In the genomic region with DNA sequence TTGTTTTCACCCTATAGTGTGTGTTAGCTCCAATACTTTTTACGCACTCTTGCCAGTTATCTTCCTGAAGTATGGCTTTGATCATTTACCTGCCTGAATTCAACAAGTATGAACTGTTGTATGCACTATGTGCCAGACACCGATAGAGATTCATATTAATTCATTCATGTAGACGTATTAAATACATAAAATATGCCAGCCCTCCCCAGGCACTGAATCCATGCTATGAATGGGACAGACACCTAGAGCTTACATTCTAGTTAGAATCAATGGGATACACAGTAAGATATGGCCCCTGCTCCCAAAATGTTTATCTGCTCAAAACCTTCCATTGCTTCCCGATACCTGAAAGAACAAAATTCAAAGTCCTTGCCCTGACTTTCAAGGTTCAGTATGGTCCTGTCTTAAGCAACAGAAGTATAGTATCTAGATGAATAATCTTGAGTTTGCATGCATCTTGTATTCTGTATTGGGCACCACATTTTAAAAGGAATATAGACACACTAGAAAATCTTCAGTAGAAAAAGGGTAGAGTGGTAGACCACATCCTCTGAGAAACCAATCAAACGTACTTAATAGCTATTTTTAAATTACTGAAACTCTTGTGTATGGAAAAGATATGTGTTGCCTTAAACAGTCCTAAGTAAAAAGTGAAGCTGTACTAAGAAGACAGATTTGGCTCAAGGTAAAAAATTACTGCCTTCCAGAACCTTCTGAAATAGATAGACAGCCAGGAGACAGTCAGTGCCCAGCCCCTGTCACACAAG, we compare ENCODE assay signal across 14 cellular contexts. TPM values are rescaled to one million over a fixed set of nuclear protein-coding genes. Genes with fewer than 3 reads are reported as not detected.
DNase-seq lines count a peak whose midpoint lies in the region; ATAC-seq and TF ChIP-seq lines count a peak whose summit lies in the region.
"Had no signal": no experiment of that assay in that cellular context is flagged by ENCODE, and none has a peak within 500 bp of the region (broad histone marks: within the 10 kb centered on the region; RNA-seq: fewer than 3 reads in every experiment).

No MANE protein-coding gene starts in this region.

- H3K36me3 ChIP-seq in OCI-LY3 (replicated peaks; ENCODE audit: low read depth, low read length) (no peaks in the 10 kb centered on the region), gastrocnemius medialis (no peaks in the 10 kb centered on the region)
- H3K36me3 ChIP-seq: left lung had no signal

- no peaks in the 10 kb centered on the region for H3K9me3 ChIP-seq in OCI-LY3 (ENCODE audit: insufficient read depth, low read length)
- H3K9me3 ChIP-seq in gastrocnemius medialis = no peaks in the 10 kb centered on the region
- H3K9me3 ChIP-seq: left lung had no signal

- intact Hi-C loops in gastrocnemius medialis (cut with DNase I; ENCODE audit: low total_unique reads) = no loop called here

- TF ChIP-seq POLR2A in gastrocnemius medialis (IDR thresholded peaks at IDR 0.05) = no peak

- H3K4me2 ChIP-seq in OCI-LY3 (ENCODE audit: low read length) = peak overlapping the region; percentile 12; the same call in 1 of the 2 replicates

- H3K27ac ChIP-seq in OCI-LY3 (ENCODE audit: low read length) = no peak overlapping the region
- H3K27ac ChIP-seq in gastrocnemius medialis = no peak overlapping the region
- H3K27ac ChIP-seq: left lung had no signal

- H3K4me3 ChIP-seq in OCI-LY3 (ENCODE audit: low read length) = no peak overlapping the region
- H3K4me3 ChIP-seq in gastrocnemius medialis = no peak overlapping the region
- H3K4me3 ChIP-seq: left lung had no signal

- H3K27me3 ChIP-seq in OCI-LY3 (ENCODE audit: low read depth, low read length) = peaks cover 12% of the 10 kb centered on the region; the same call in 1 of the 2 replicates
- H3K27me3 ChIP-seq in gastrocnemius medialis = no peaks in the 10 kb centered on the region
- H3K27me3 ChIP-seq: left lung had no signal

- H2AFZ ChIP-seq in OCI-LY3 (ENCODE audit: low read depth, low read length) = peak overlapping the region; percentile 10; the same call in 1 of the 2 replicates

- peaks cover 9% of the 10 kb centered on the region for H3K4me1 ChIP-seq in OCI-LY3 (ENCODE audit: low read length)
- no peaks in the 10 kb centered on the region for H3K4me1 ChIP-seq in gastrocnemius medialis
- H3K4me1 ChIP-seq: left lung had no signal

- H3K9me3 Mint-ChIP-seq in naive thymus-derived CD8-positive, alpha-beta T cell = no peaks in the 10 kb centered on the region
- H3K9me3 Mint-ChIP-seq: HFFc6 had no signal

- in situ Hi-C loops in gastrocnemius medialis (cut with MboI; ENCODE audit: low sequenced_read_pairs in 4 of 4) = no loop called here

- no peaks in the 10 kb centered on the region for H3K79me2 ChIP-seq in OCI-LY3 (ENCODE audit: low read length)

- H3K36me3 Mint-ChIP-seq in naive thymus-derived CD8-positive, alpha-beta T cell = no peaks in the 10 kb centered on the region

- no peak for DNase-seq in activated CD4-positive, CD25-positive, alpha-beta regulatory T cell (lab: John Stamatoyannopoulos, UW)
- peak in 3 of 10 donors; percentile 37 to 59 (median 52) for DNase-seq in naive thymus-derived CD8-positive, alpha-beta T cell
- no peak for DNase-seq in HCEC 1CT
- DNase-seq in gastrocnemius medialis = no peak
- DNase-seq: activated CD4-positive, CD25-positive, alpha-beta regulatory T cell treated with anti-CD3 and anti-CD28 coated beads, Interleukin-2, amount 50 U/mL, for 72 hours; HFFc6; left lung; NCI-H1105; NCI-H748 treated with DMSO at 0.1 percent for 48 hours; SIG-M5 had no signal

- no peaks in the 10 kb centered on the region for H4K20me1 ChIP-seq in OCI-LY3 (ENCODE audit: insufficient read depth, low read length)

- peak; percentile 87 to 93 for ATAC-seq in activated CD4-positive, CD25-positive, alpha-beta regulatory T cell treated with anti-CD3 and anti-CD28 coated beads, Interleukin-2, amount 50 U/mL, for 24 hours
- ATAC-seq in GM21381 (IDR thresholded peaks at IDR 0.05; ENCODE audit: unreplicated experiment) (peak; percentile 58), HG02852 (IDR thresholded peaks at IDR 0.05; ENCODE audit: unreplicated experiment) (no peak), gastrocnemius medialis (no peak)
- peak; percentile 83 to 94 for ATAC-seq in naive thymus-derived CD8-positive, alpha-beta T cell
- ATAC-seq: left lung had no signal

- H3K4me3 Mint-ChIP-seq in naive thymus-derived CD8-positive, alpha-beta T cell = peak overlapping the region; percentile 2 to 75 (median 62)
- H3K4me3 Mint-ChIP-seq: HFFc6 had no signal

- no peak overlapping the region for H3K9ac ChIP-seq in OCI-LY3 (ENCODE audit: low read length)

- POLR2A ChIA-PET in naive thymus-derived CD8-positive, alpha-beta T cell (lab: Charles Lee) = interaction anchor here (0.6 kb wide), 2 partner anchors 99 to 358 kb away, joined by 3 read pairs; no protein-coding TSS in a partner anchor

- TF ChIP-seq CTCF in OCI-LY3 (IDR thresholded peaks at IDR 0.05; ENCODE audit: low read depth, low read length) (no peak), gastrocnemius medialis (IDR thresholded peaks at IDR 0.05 in 4 of 5, conservative IDR thresholded peaks at IDR 0.05 in 1 of 5) (no peak)

- peak overlapping the region in 9 of 10 donors; percentile 0 to 88 (median 26) for H3K27ac Mint-ChIP-seq in naive thymus-derived CD8-positive, alpha-beta T cell
- H3K27ac Mint-ChIP-seq: HFFc6 had no signal

- no peaks in the 10 kb centered on the region for H3K27me3 Mint-ChIP-seq in naive thymus-derived CD8-positive, alpha-beta T cell

- H3K4me1 Mint-ChIP-seq in naive thymus-derived CD8-positive, alpha-beta T cell = peaks cover 13 to 34% (median 29%) of the 10 kb centered on the region in 4 donors

RNA-seq across cellular contexts. Expression of a gene that starts 2.9 kb away (rescaled TPM):
- not detected for total RNA-seq in naive thymus-derived CD8-positive, alpha-beta T cell
- not detected for polyA plus RNA-seq in naive thymus-derived CD8-positive, alpha-beta T cell
- not detected for total RNA-seq in gastrocnemius medialis
- total RNA-seq: HFFc6, left lung had no signal

RNA-seq across cellular contexts. Expression of a gene that starts 13.4 kb away (rescaled TPM):
- total RNA-seq in naive thymus-derived CD8-positive, alpha-beta T cell = 10 to 100 TPM; 40.2 to 41.6 TPM
- 10 to 100 TPM; 16.8 to 25.6 (median 21.6) TPM for polyA plus RNA-seq in naive thymus-derived CD8-positive, alpha-beta T cell
- total RNA-seq in gastrocnemius medialis = 10 to 100 TPM; 35.3 to 74.3 (median 44.7) TPM

RNA-seq across cellular contexts. Expression of a gene that starts 36.3 kb away (rescaled TPM):
- total RNA-seq in naive thymus-derived CD8-positive, alpha-beta T cell = 10 to 100 TPM; 82.6 to 95.2 TPM
- 10 to 100 TPM in 2 of 3 donors, 1 to 10 TPM in 1; 9.9 to 17.5 (median 10.1) TPM for polyA plus RNA-seq in naive thymus-derived CD8-positive, alpha-beta T cell
- 10 to 100 TPM; 13.7 to 20.8 (median 17.3) TPM for total RNA-seq in gastrocnemius medialis

Comparison
In these comparisons a context has a peak if more than half of its experiments do, and no peak if none do; other contexts are left out.
1. ATAC-seq: peak in activated CD4-positive, CD25-positive, alpha-beta regulatory T cell treated with anti-CD3 and anti-CD28 coated beads, Interleukin-2, amount 50 U/mL, for 24 hours (2 of 2), GM21381 (single experiment) and naive thymus-derived CD8-positive, alpha-beta T cell (2 of 2); none in HG02852 (single experiment) and gastrocnemius medialis (0 of 2).